In the genomic region with DNA sequence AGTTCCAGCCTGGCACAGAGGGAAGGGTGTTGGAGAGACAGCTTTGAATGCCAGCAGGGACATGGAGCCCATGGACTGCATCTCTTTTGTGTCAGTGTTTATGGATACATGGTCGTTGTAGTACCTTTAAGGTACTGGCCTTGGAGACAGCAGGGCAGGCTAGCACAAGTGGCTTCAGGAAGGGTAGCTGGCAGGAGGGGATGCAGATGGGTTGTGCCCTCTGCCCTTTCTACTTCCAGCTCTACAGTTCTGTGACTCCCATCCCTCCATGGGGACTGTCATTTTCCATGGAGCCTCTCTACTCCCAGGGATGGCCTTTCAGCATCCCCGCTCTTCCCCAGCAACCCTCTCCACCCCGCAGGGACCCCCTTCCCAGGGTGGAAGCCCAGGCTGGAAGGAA, we compare ENCODE assay signal across 22 cellular contexts.
"Had no signal": no experiment of that assay in that cellular context is flagged by ENCODE, and none has a peak within 500 bp of the region (broad histone marks: within the 10 kb centered on the region; RNA-seq: fewer than 3 reads in every experiment).

No MANE protein-coding gene starts in this region.

- H3K36me3 Mint-ChIP-seq: activated naive CD8-positive, alpha-beta T cell had no signal

- H3K4me3 Mint-ChIP-seq: activated naive CD8-positive, alpha-beta T cell; nephron; stimulated activated naive CD8-positive, alpha-beta T cell treated with anti-CD3 and anti-CD28 coated beads, Interleukin-15, Interleukin-2, amounts not matched to agents 100 ng/mL and 50 ng/mL, for 24 hours; T-helper 1 cell treated with Interleukin-12 subunit alpha and Interleukin-12 subunit beta and Interleukin-4 antibody, amounts not matched to agents 30 μg/mL and 1 μg/mL, for 36 hours had no signal

- H3K4me3 ChIP-seq: adrenal gland, left lung, right lobe of liver, skin epidermis, tibial nerve had no signal

- FAIRE-seq: astrocyte, colon, urothelium cell line had no signal

- DNase-seq: activated CD4-positive, alpha-beta T cell treated with anti-CD3 and anti-CD28 coated beads for 4 hours; activated CD4-positive, alpha-beta T cell treated with anti-CD3 and anti-CD28 coated beads, Interleukin-2, amount 50 U/mL, for 48 hours; activated CD4-positive, CD25-positive, alpha-beta regulatory T cell; activated gamma-delta T cell treated with Interleukin-2 at 50 U/mL for 16 hours; activated T-cell treated with anti-CD3 and anti-CD28 coated beads, Interleukin-2, amount 50 U/mL, for 1 hour; central memory CD4-positive, alpha-beta T cell; effector CD4-positive, alpha-beta T cell; foreskin melanocyte; left lung; right lobe of liver; stimulated activated CD4-positive, alpha-beta T cell treated with anti-CD3 and anti-CD28 coated beads, Interleukin-1b, Interleukin-23, amount 100 ng/mL, for 48 hours; substantia nigra had no signal

- H3K36me3 ChIP-seq: adrenal gland, left lung, right lobe of liver, tibial nerve had no signal

- H3K9me3 ChIP-seq: adrenal gland, left lung, right lobe of liver, tibial nerve had no signal

- H3K9me3 Mint-ChIP-seq: nephron; stimulated activated naive CD8-positive, alpha-beta T cell treated with anti-CD3 and anti-CD28 coated beads, Interleukin-15, Interleukin-2, amounts not matched to agents 100 ng/mL and 50 ng/mL, for 24 hours; T-helper 1 cell treated with Interleukin-12 subunit alpha and Interleukin-12 subunit beta and Interleukin-4 antibody, amounts not matched to agents 30 μg/mL and 1 μg/mL, for 36 hours had no signal

- H3K27ac ChIP-seq: adrenal gland, left lung, right lobe of liver, skin epidermis, tibial nerve had no signal

- ATAC-seq: left lung, right lobe of liver had no signal

- H3K4me1 ChIP-seq: right lobe of liver had no signal

- H3K27ac Mint-ChIP-seq: activated naive CD8-positive, alpha-beta T cell; nephron; stimulated activated naive CD8-positive, alpha-beta T cell treated with anti-CD3 and anti-CD28 coated beads, Interleukin-15, Interleukin-2, amounts not matched to agents 100 ng/mL and 50 ng/mL, for 24 hours; T-helper 1 cell treated with Interleukin-12 subunit alpha and Interleukin-12 subunit beta and Interleukin-4 antibody, amounts not matched to agents 30 μg/mL and 1 μg/mL, for 36 hours had no signal
